ENCODE assay signal across 22 cellular contexts in the genomic region with DNA sequence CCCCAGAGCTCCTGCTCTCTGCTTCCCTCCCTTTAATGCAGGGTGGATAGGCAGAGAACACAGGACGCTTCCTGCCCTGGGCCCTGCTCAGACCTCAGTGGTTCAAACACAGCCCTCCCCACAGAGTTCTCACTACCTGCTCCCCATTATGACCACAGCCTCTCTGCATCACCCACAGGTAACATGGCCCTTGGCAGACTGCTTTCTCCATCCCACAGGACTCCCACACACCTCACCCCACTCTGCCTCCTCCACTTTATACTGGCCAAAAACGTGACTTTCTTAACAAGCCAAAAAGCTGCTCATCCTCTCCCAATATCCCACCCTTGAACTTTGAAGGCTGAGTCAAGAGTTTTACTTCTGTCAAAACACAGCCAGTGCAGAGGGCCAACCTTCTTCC. TPM values are rescaled to one million over a fixed set of nuclear protein-coding genes. Genes with fewer than 3 reads are reported as not detected.
A peak's percentile ranks its signal among the peaks of the same experiment; 100 is the strongest.
DNase-seq lines count a peak whose midpoint lies in the region; ATAC-seq and TF ChIP-seq lines count a peak whose summit lies in the region.
"Had no signal": no experiment of that assay in that cellular context is flagged by ENCODE, and none has a peak within 500 bp of the region (broad histone marks: within the 10 kb centered on the region; RNA-seq: fewer than 3 reads in every experiment).

No MANE protein-coding gene starts in this region.

- no peaks in the 10 kb centered on the region for H3K27me3 Mint-ChIP-seq in activated CD4-positive, alpha-beta T cell treated with anti-CD3 and anti-CD28 coated beads, Interleukin-2, amount 10 ng/mL, durations not matched to agents 7 days and 5 days
- H3K27me3 Mint-ChIP-seq in stimulated activated naive CD8-positive, alpha-beta T cell treated with anti-CD3 and anti-CD28 coated beads, Interleukin-15, Interleukin-2, amounts not matched to agents 100 ng/mL and 50 ng/mL, for 24 hours, result no peaks in the 10 kb centered on the region
- no peaks in the 10 kb centered on the region for H3K27me3 Mint-ChIP-seq in osteocyte (ENCODE audit: unreplicated experiment)
- H3K27me3 Mint-ChIP-seq: IgD-negative memory B cell had no signal

- H3K4me3 Mint-ChIP-seq in activated CD4-positive, alpha-beta T cell treated with anti-CD3 and anti-CD28 coated beads, Interleukin-2, amount 10 ng/mL, durations not matched to agents 7 days and 5 days, result no peak overlapping the region
- no peak overlapping the region for H3K4me3 Mint-ChIP-seq in stimulated activated naive CD8-positive, alpha-beta T cell treated with anti-CD3 and anti-CD28 coated beads, Interleukin-15, Interleukin-2, amounts not matched to agents 100 ng/mL and 50 ng/mL, for 24 hours
- no peak overlapping the region for H3K4me3 Mint-ChIP-seq in osteocyte (ENCODE audit: unreplicated experiment)
- H3K4me3 Mint-ChIP-seq: IgD-negative memory B cell had no signal

- no peak for ATAC-seq in stimulated activated naive CD8-positive, alpha-beta T cell treated with anti-CD3 and anti-CD28 coated beads, Interleukin-15, Interleukin-2, amounts not matched to agents 100 U/mL and 50 U/mL, for 24 hours
- ATAC-seq: Right ventricle myocardium inferior had no signal

- H3K9me3 Mint-ChIP-seq in activated CD4-positive, alpha-beta T cell treated with anti-CD3 and anti-CD28 coated beads, Interleukin-2, amount 10 ng/mL, durations not matched to agents 7 days and 5 days, result no peaks in the 10 kb centered on the region
- H3K9me3 Mint-ChIP-seq in stimulated activated naive CD8-positive, alpha-beta T cell treated with anti-CD3 and anti-CD28 coated beads, Interleukin-15, Interleukin-2, amounts not matched to agents 100 ng/mL and 50 ng/mL, for 24 hours, result no peaks in the 10 kb centered on the region
- no peaks in the 10 kb centered on the region for H3K9me3 Mint-ChIP-seq in osteocyte (ENCODE audit: unreplicated experiment)
- H3K9me3 Mint-ChIP-seq: IgD-negative memory B cell had no signal

- CTCF ChIA-PET in activated CD4-positive, alpha-beta T cell treated with anti-CD3 and anti-CD28 coated beads, Interleukin-2, amount 10 ng/mL, durations not matched to agents 7 days and 5 days (lab: Charles Lee), result no interaction called here

- peaks cover 2% of the 10 kb centered on the region for H3K36me3 Mint-ChIP-seq in activated CD4-positive, alpha-beta T cell treated with anti-CD3 and anti-CD28 coated beads, Interleukin-2, amount 10 ng/mL, durations not matched to agents 7 days and 5 days (ENCODE audit: low read depth)
- no peaks in the 10 kb centered on the region for H3K36me3 Mint-ChIP-seq in stimulated activated naive CD8-positive, alpha-beta T cell treated with anti-CD3 and anti-CD28 coated beads, Interleukin-15, Interleukin-2, amounts not matched to agents 100 ng/mL and 50 ng/mL, for 24 hours (ENCODE audit: low read depth)
- H3K36me3 Mint-ChIP-seq in osteocyte (ENCODE audit: unreplicated experiment), result peaks cover 2% of the 10 kb centered on the region

- no peak for DNase-seq in activated CD4-positive, alpha-beta T cell treated with anti-CD3 and anti-CD28 coated beads, Interleukin-2, amount 10 ng/mL, durations not matched to agents 7 days and 5 days
- DNase-seq in activated CD4-positive, alpha-beta T cell treated with anti-CD3 and anti-CD28 coated beads, Interleukin-2, amount 50 U/mL, for 48 hours, result no peak
- no peak for DNase-seq in stimulated activated naive CD8-positive, alpha-beta T cell treated with anti-CD3 and anti-CD28 coated beads, Interleukin-15, Interleukin-2, amounts not matched to agents 100 U/mL and 50 U/mL, for 24 hours
- DNase-seq in osteocyte (ENCODE audit: extremely low spot score, unreplicated experiment) (peak; percentile 34), nucleus accumbens (lab: John Stamatoyannopoulos, UW) (no peak)
- no peak for DNase-seq in activated CD4-positive, CD25-positive, alpha-beta regulatory T cell (lab: John Stamatoyannopoulos, UW)
- DNase-seq: DMS153, DND-41, HCEC 1CT, NCI-H1092, NCI-H1417 treated with DMSO at 0.1 percent for 48 hours, NCI-H1694 treated with DMSO at 0.1 percent for 48 hours, NCI-H2081, NCI-H2227 treated with DMSO at 0.1 percent for 48 hours, NCI-H526 treated with DMSO at 0.1 percent for 48 hours, PC-9 had no signal

- POLR2A ChIA-PET in activated CD4-positive, alpha-beta T cell treated with anti-CD3 and anti-CD28 coated beads, Interleukin-2, amount 10 ng/mL, durations not matched to agents 7 days and 5 days (lab: Charles Lee), result no interaction called here

- peak overlapping the region; percentile 15 for H3K27ac Mint-ChIP-seq in activated CD4-positive, alpha-beta T cell treated with anti-CD3 and anti-CD28 coated beads, Interleukin-2, amount 10 ng/mL, durations not matched to agents 7 days and 5 days
- peak overlapping the region; percentile 38 for H3K27ac Mint-ChIP-seq in stimulated activated naive CD8-positive, alpha-beta T cell treated with anti-CD3 and anti-CD28 coated beads, Interleukin-15, Interleukin-2, amounts not matched to agents 100 ng/mL and 50 ng/mL, for 24 hours
- H3K27ac Mint-ChIP-seq in osteocyte (ENCODE audit: unreplicated experiment), result no peak overlapping the region

- no peak for TF ChIP-seq CTCF in osteocyte (IDR thresholded peaks at IDR 0.05)

- peaks cover 5% of the 10 kb centered on the region for H3K4me1 Mint-ChIP-seq in activated CD4-positive, alpha-beta T cell treated with anti-CD3 and anti-CD28 coated beads, Interleukin-2, amount 10 ng/mL, durations not matched to agents 7 days and 5 days
- peaks cover 2% of the 10 kb centered on the region for H3K4me1 Mint-ChIP-seq in stimulated activated naive CD8-positive, alpha-beta T cell treated with anti-CD3 and anti-CD28 coated beads, Interleukin-15, Interleukin-2, amounts not matched to agents 100 ng/mL and 50 ng/mL, for 24 hours (ENCODE audit: low read depth)
- H3K4me1 Mint-ChIP-seq in osteocyte (ENCODE audit: unreplicated experiment), result peaks cover 27% of the 10 kb centered on the region

RNA-seq across cellular contexts. Expression of gene BUD13, which starts 33.8 kb away (rescaled TPM):
- 10 to 100 TPM; 37.5 to 39.9 TPM for total RNA-seq in activated CD4-positive, alpha-beta T cell treated with anti-CD3 and anti-CD28 coated beads, Interleukin-2, amount 10 ng/mL, durations not matched to agents 7 days and 5 days
- 13.1 and 15.2 TPM in 2 replicates for total RNA-seq in osteocyte

RNA-seq across cellular contexts. Expression of gene ZPR1, which starts 48.8 kb away (rescaled TPM):
- total RNA-seq in activated CD4-positive, alpha-beta T cell treated with anti-CD3 and anti-CD28 coated beads, Interleukin-2, amount 10 ng/mL, durations not matched to agents 7 days and 5 days, result 10 to 100 TPM; 55.9 to 58.3 TPM
- 33.1 and 35.1 TPM in 2 replicates for total RNA-seq in osteocyte

RNA-seq across cellular contexts. Expression of gene APOA5, which starts 52.7 kb away (rescaled TPM):
- total RNA-seq in activated CD4-positive, alpha-beta T cell treated with anti-CD3 and anti-CD28 coated beads, Interleukin-2, amount 10 ng/mL, durations not matched to agents 7 days and 5 days, result not detected
- total RNA-seq in osteocyte, result not detected in 2 replicates
- total RNA-seq: A172, NCI-H460, PC-9, Right ventricle myocardium inferior, RPMI7951 had no signal
